Comparison of ENCODE assay signal across 22 cellular contexts in the genomic region with DNA sequence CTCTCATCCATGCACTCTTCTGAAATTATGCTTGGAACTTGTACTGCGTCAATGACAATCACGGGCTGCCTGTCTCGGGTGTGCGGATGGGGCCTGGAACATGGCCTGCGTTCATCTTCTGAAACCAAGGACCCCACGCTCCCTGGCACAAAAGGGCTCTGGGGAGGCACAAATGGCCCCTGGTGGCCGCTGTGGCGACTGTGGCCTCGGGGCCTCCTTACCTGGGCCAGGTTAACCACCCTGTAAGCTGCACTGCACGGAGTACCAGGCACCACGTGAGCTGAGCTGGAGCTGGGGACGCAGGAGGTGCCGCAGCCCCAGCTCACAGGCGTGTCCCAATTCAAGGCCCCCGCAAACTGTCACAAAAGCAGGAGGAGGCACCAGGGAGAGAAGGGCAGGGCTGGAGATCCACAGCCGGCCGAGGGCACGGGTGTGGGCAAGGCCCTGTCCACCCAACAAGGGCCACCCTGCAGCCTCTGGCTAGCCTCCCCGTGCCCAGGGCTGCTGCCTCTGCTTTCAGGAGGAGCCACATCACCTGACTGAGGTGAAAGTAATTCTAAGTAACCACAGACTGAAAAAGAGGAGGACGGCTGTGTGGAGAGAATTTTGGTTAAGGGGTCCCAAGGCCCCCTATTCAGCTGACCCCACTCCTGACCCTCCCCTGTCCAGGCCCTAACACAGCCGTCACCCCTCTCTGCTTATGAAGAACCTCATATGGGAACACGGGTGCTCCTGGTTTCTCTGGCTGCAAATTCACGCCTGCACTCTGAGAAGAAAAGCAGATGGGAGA.
A peak's percentile ranks its signal among the peaks of the same experiment; 100 is the strongest.
DNase-seq lines count a peak whose midpoint lies in the region; ATAC-seq and TF ChIP-seq lines count a peak whose summit lies in the region.
"Had no signal": no experiment of that assay in that cellular context is flagged by ENCODE, and none has a peak within 500 bp of the region (broad histone marks: within the 10 kb centered on the region; RNA-seq: fewer than 3 reads in every experiment).

No MANE protein-coding gene starts in this region.

- peaks cover 0 to 6% of the 10 kb centered on the region in 2 donors for H3K27me3 ChIP-seq in right atrium auricular region
- peaks cover 24% of the 10 kb centered on the region for H3K27me3 ChIP-seq in RWPE2 (ENCODE audit: insufficient read depth, poor library complexity, severe bottlenecking)
- peaks cover 16 to 61% (median 35%) of the 10 kb centered on the region in 3 experiments for H3K27me3 ChIP-seq in neuronal stem cell (ENCODE audit: control insufficient read depth in 3 of 3, insufficient read depth in 3 of 3, low read depth in 1 of 3, low read length in 3 of 3)
- peaks cover 31% of the 10 kb centered on the region for H3K27me3 ChIP-seq in upper lobe of right lung

- H3K4me2 ChIP-seq in neuronal stem cell (ENCODE audit: insufficient read depth, low read length, poor library complexity, severe bottlenecking), result no peak overlapping the region

- TF ChIP-seq CTCF in right atrium auricular region (IDR thresholded peaks at IDR 0.05) (no peak), RWPE2 (IDR thresholded peaks at IDR 0.05; ENCODE audit: poor library complexity, severe bottlenecking) (no peak), upper lobe of right lung (IDR thresholded peaks at IDR 0.05) (no peak)

- WGBS in neuronal stem cell (ENCODE audit: extremely low coverage in 2 of 2, insufficient read length in 2 of 2, insufficient replicate concordance in 1 of 2), 2 donors, result no CpG with 5 or more reads among the region's 23 CpGs

- no peak overlapping the region for H3K18ac ChIP-seq in neuronal stem cell (ENCODE audit: low read length)

- H3K4ac ChIP-seq in neuronal stem cell (ENCODE audit: low read length), result no peak overlapping the region

- no peaks in the 10 kb centered on the region for H3K36me3 ChIP-seq in right atrium auricular region
- H3K36me3 ChIP-seq in RWPE2 (ENCODE audit: low read depth), result no peaks in the 10 kb centered on the region
- H3K36me3 ChIP-seq in neuronal stem cell (replicated peaks in 1 of 2; ENCODE audit: control insufficient read depth in 2 of 2, insufficient read depth in 2 of 2, low read length in 2 of 2), result no peaks in the 10 kb centered on the region
- no peaks in the 10 kb centered on the region for H3K36me3 ChIP-seq in upper lobe of right lung

- H2AK5ac ChIP-seq in neuronal stem cell (ENCODE audit: low read depth, low read length), result peak overlapping the region; percentile 17

- no peak overlapping the region for H3K27ac ChIP-seq in right atrium auricular region
- no peak overlapping the region for H3K27ac ChIP-seq in RWPE2 (ENCODE audit: poor library complexity, severe bottlenecking)
- H3K27ac ChIP-seq in neuronal stem cell (replicated peaks; ENCODE audit: low read length), result no peak overlapping the region
- H3K27ac ChIP-seq in upper lobe of right lung, result no peak overlapping the region
- H3K27ac ChIP-seq: GM23248 had no signal

- no peak overlapping the region for H2BK5ac ChIP-seq in neuronal stem cell (ENCODE audit: low read length)

- no peak overlapping the region for H2BK120ac ChIP-seq in neuronal stem cell (ENCODE audit: low read depth, low read length)

- H3K4me1 ChIP-seq in right atrium auricular region, result no peaks in the 10 kb centered on the region
- no peaks in the 10 kb centered on the region for H3K4me1 ChIP-seq in RWPE2 (ENCODE audit: insufficient read depth, poor library complexity, severe bottlenecking)
- H3K4me1 ChIP-seq in neuronal stem cell (ENCODE audit: control insufficient read depth in 2 of 2, insufficient read depth in 1 of 2, low read depth in 1 of 2, low read length in 2 of 2), result no peaks in the 10 kb centered on the region
- H3K4me1 ChIP-seq in upper lobe of right lung, result no peaks in the 10 kb centered on the region

- peak; percentile 35 for DNase-seq in Right ventricle myocardium inferior (ENCODE audit: missing footprints)
- DNase-seq in right atrium auricular region (ENCODE audit: low spot score), result no peak
- peak; percentile 50 for DNase-seq in RWPE2 (ENCODE audit: low spot score)
- DNase-seq in neuronal stem cell (ENCODE audit: low spot score), result no peak
- DNase-seq in upper lobe of right lung, result peak; percentile 53
- DNase-seq in middle frontal gyrus (ENCODE audit: extremely low spot score, low spot score), result no peak
- no peak for DNase-seq in COLO829 (ENCODE audit: low spot score)
- DNase-seq: ACHN; CD4-positive, CD25-positive, alpha-beta regulatory T cell; DMS53; GM23248; H9; HFFc6; MV-4-11; NCI-H1105; NCI-H1436 treated with DMSO at 0.1 percent for 48 hours; NCI-H187 treated with DMSO at 0.1 percent for 48 hours; NCI-H446; NCI-H524 treated with DMSO at 0.1 percent for 48 hours; NCI-H774; SHP77 had no signal

- H4K91ac ChIP-seq in neuronal stem cell (ENCODE audit: low read depth, low read length, poor library complexity), result no peak overlapping the region

- H3K14ac ChIP-seq in neuronal stem cell (ENCODE audit: low read length), result no peak overlapping the region

- no peak overlapping the region for H4K8ac ChIP-seq in neuronal stem cell (ENCODE audit: low read depth, low read length)

- no peak overlapping the region for H2AFZ ChIP-seq in neuronal stem cell (ENCODE audit: low read length)
- H2AFZ ChIP-seq: GM23248 had no signal

- intact Hi-C loops in Right ventricle myocardium inferior (cut with DNase I), result no loop called here
- intact Hi-C loops in upper lobe of right lung (cut with DNase I), result no loop called here

- no peak overlapping the region for H2BK15ac ChIP-seq in neuronal stem cell (ENCODE audit: low read length)

- no peak overlapping the region for H2BK12ac ChIP-seq in neuronal stem cell (ENCODE audit: low read length)

- no peaks in the 10 kb centered on the region for H3K9me3 ChIP-seq in right atrium auricular region
- H3K9me3 ChIP-seq in RWPE2 (ENCODE audit: severe bottlenecking), result no peaks in the 10 kb centered on the region
- peaks cover 0 to 11% of the 10 kb centered on the region in 2 donors for H3K9me3 ChIP-seq in neuronal stem cell (replicated peaks in 1 of 2; ENCODE audit: control insufficient read depth in 2 of 2, insufficient read depth in 1 of 2, low read depth in 1 of 2, low read length in 2 of 2)
- H3K9me3 ChIP-seq in upper lobe of right lung, result no peaks in the 10 kb centered on the region

- no peak overlapping the region for H3K4me3 ChIP-seq in right atrium auricular region
- no peak overlapping the region for H3K4me3 ChIP-seq in RWPE2 (ENCODE audit: severe bottlenecking)
- no peak overlapping the region for H3K4me3 ChIP-seq in neuronal stem cell (ENCODE audit: low read length in 2 of 2)
- H3K4me3 ChIP-seq in upper lobe of right lung, result no peak overlapping the region
- H3K4me3 ChIP-seq: GM23248, K562 had no signal

- no peak overlapping the region for H3K9ac ChIP-seq in neuronal stem cell (ENCODE audit: low read depth, low read length, poor library complexity)
- H3K9ac ChIP-seq: GM23248 had no signal

- H3K79me1 ChIP-seq in neuronal stem cell (ENCODE audit: low read depth, low read length), result no peaks in the 10 kb centered on the region

- H3K23ac ChIP-seq in neuronal stem cell (ENCODE audit: low read depth, low read length, poor library complexity), result peak overlapping the region; percentile 32

- ATAC-seq in Right ventricle myocardium inferior (no peak), RWPE2 (ENCODE audit: low read depth) (no peak), upper lobe of right lung (no peak)
- ATAC-seq: K562 had no signal

Comparison
In these comparisons a context has a peak if more than half of its experiments do, and no peak if none do; other contexts are left out.
1. DNase-seq: peak in Right ventricle myocardium inferior (single experiment), RWPE2 (single experiment) and upper lobe of right lung (single experiment); none in right atrium auricular region (single experiment), neuronal stem cell (single experiment), middle frontal gyrus (single experiment) and COLO829 (single experiment).